26 cellular contexts compared by ENCODE assay signal in the genomic region with DNA sequence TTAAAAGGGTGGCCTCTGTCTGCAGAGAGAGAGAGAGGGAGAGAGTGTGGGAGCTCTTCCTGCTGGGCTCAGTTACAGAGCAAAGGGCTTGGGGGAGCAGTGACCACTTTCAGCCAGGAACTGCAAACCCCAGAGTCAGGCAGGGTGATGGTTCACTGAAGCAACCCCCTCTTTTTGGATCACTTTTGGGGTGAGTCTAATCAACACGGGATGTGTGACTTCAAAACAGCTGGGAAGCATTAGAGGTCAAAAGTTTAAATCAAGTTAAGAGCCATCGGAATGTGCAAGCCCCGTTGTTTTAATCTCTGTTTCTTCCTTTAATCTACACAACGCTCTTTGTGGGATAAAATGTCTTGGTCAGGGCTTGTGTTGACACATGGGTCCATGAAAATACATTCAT.
DNase-seq lines count a peak whose midpoint lies in the region; ATAC-seq and TF ChIP-seq lines count a peak whose summit lies in the region.
"Had no signal": no experiment of that assay in that cellular context is flagged by ENCODE, and none has a peak within 500 bp of the region (broad histone marks: within the 10 kb centered on the region; RNA-seq: fewer than 3 reads in every experiment).

No MANE protein-coding gene starts in this region.

- TF ChIP-seq CTCF in brain microvascular endothelial cell (IDR thresholded peaks at IDR 0.05; ENCODE audit: low read depth, low read length, missing control alignments) (no peak), testis (IDR thresholded peaks at IDR 0.05) (no peak)

- H3K36me3 ChIP-seq in brain microvascular endothelial cell (replicated peaks) (no peaks in the 10 kb centered on the region), mesendoderm (ENCODE audit: control insufficient read depth, insufficient read depth, low read length) (no peaks in the 10 kb centered on the region), testis (ENCODE audit: low read depth, missing control alignments) (no peaks in the 10 kb centered on the region)
- H3K36me3 ChIP-seq: ascending aorta, heart right ventricle had no signal

- H3K27me3 ChIP-seq in brain microvascular endothelial cell (replicated peaks), result no peaks in the 10 kb centered on the region
- H3K27me3 ChIP-seq in mesendoderm (ENCODE audit: insufficient read depth, low read length, poor library complexity), result no peaks in the 10 kb centered on the region
- no peaks in the 10 kb centered on the region for H3K27me3 ChIP-seq in testis
- H3K27me3 ChIP-seq: ascending aorta had no signal

- in situ Hi-C loops in brain microvascular endothelial cell (cut with HindIII; ENCODE audit: low pct_ligation_motif_present, low sequenced_read_pairs), result no loop called here

- no peaks in the 10 kb centered on the region for H3K9me3 ChIP-seq in testis
- H3K9me3 ChIP-seq: ascending aorta, heart right ventricle had no signal

- no peak overlapping the region for H2BK5ac ChIP-seq in mesendoderm (ENCODE audit: low read length)

- H3K27ac ChIP-seq in brain microvascular endothelial cell (peak overlapping the region; percentile 24), mesendoderm (ENCODE audit: low read depth, low read length) (no peak overlapping the region), testis (no peak overlapping the region)
- H3K27ac ChIP-seq: 22Rv1, ascending aorta, heart right ventricle, HL-60 had no signal

- H4K5ac ChIP-seq in mesendoderm (ENCODE audit: low read length), result no peak overlapping the region

- no peak overlapping the region for H2AK5ac ChIP-seq in mesendoderm (ENCODE audit: low read length)

- H3K4me1 ChIP-seq in mesendoderm (ENCODE audit: control insufficient read depth, low read depth, low read length) (no peaks in the 10 kb centered on the region), testis (no peaks in the 10 kb centered on the region)
- H3K4me1 ChIP-seq: ascending aorta had no signal

- no peak overlapping the region for H4K8ac ChIP-seq in mesendoderm (ENCODE audit: low read depth, low read length)

- TF ChIP-seq POLR2A in testis (IDR thresholded peaks at IDR 0.05), result no peak

- H3K4me3 ChIP-seq in brain microvascular endothelial cell (ENCODE audit: low read depth, low read length) (no peak overlapping the region), mesendoderm (ENCODE audit: low read length) (no peak overlapping the region), testis (no peak overlapping the region)
- H3K4me3 ChIP-seq: ascending aorta, heart right ventricle, K562 had no signal

- WGBS in mesendoderm (ENCODE audit: extremely low coverage, insufficient coverage, low lambda C conversion rate), result no CpG with 5 or more reads among the region's 4 CpGs
- WGBS in testis, 2 donors, result 22 to 25% methylated on average over 4 of the region's 4 CpGs

- H2BK15ac ChIP-seq in mesendoderm (replicated peaks; ENCODE audit: low read depth), result no peak overlapping the region

- H3K4ac ChIP-seq in mesendoderm (ENCODE audit: low read depth, low read length), result no peak overlapping the region

- no peak overlapping the region for H3K23ac ChIP-seq in mesendoderm (ENCODE audit: low read length)

- no peak overlapping the region for H3K9ac ChIP-seq in mesendoderm (ENCODE audit: low read length)

- H2BK120ac ChIP-seq in mesendoderm (ENCODE audit: low read depth, low read length), result no peak overlapping the region

- H3K79me2 ChIP-seq in mesendoderm (ENCODE audit: control insufficient read depth, insufficient read depth, low read length), result no peaks in the 10 kb centered on the region

- H3K79me1 ChIP-seq in mesendoderm (ENCODE audit: low read length), result no peaks in the 10 kb centered on the region

- no peak overlapping the region for H3K4me2 ChIP-seq in mesendoderm (ENCODE audit: low read length)

- peak; percentile 4 for DNase-seq in NCI-H82 (lab: John Stamatoyannopoulos, UW)
- no peak for DNase-seq in NCI-H82 treated with DMSO at 0.1 percent for 48 hours (lab: John Stamatoyannopoulos, UW; ENCODE audit: unreplicated experiment)
- peak; percentile 62 for DNase-seq in brain microvascular endothelial cell
- DNase-seq in mesendoderm, result peak; percentile 8
- peak; percentile 19 for DNase-seq in testis
- DNase-seq in activated CD4-positive, alpha-beta T cell treated with anti-CD3 and anti-CD28 coated beads for 4 hours, result no peak
- DNase-seq in OCI-M2 (lab: John Stamatoyannopoulos, UW; ENCODE audit: unreplicated experiment), result no peak
- DNase-seq: activated CD4-positive, CD25-positive, alpha-beta regulatory T cell treated with anti-CD3 and anti-CD28 coated beads, Interleukin-2, amount 50 U/mL, for 72 hours; activated CD8-positive, alpha-beta memory T cell treated with anti-CD3 and anti-CD28 coated beads, Interleukin-2, amount 10 ng/mL, durations not matched to agents 7 days and 5 days; activated gamma-delta T cell treated with Interleukin-2 at 50 U/mL for 16 hours; CD4-positive, alpha-beta T cell; DMS79 treated with DMSO at 0.1 percent for 48 hours; erythroblast; heart right ventricle; kidney; midbrain; NCI-H1092; occipital lobe; Right ventricle myocardium superior; stimulated activated naive CD4-positive, alpha-beta T cell; T-helper 2 cell had no signal

- H3K18ac ChIP-seq in mesendoderm (ENCODE audit: low read length), result no peak overlapping the region

- intact Hi-C loops in testis (cut with DNase I; ENCODE audit: low total_unique reads), result no loop called here

- no peak overlapping the region for H3K56ac ChIP-seq in mesendoderm (ENCODE audit: low read length)

- no peak for ATAC-seq in HG03196 (IDR thresholded peaks at IDR 0.05; ENCODE audit: unreplicated experiment)
- ATAC-seq: activated CD8-positive, alpha-beta memory T cell treated with anti-CD3 and anti-CD28 coated beads, Interleukin-2, amount 10 ng/mL, durations not matched to agents 7 days and 5 days; K562 had no signal

Comparison
In these comparisons a context has a peak if more than half of its experiments do, and no peak if none do; other contexts are left out.
1. DNase-seq: peak in NCI-H82 (single experiment), brain microvascular endothelial cell (single experiment), mesendoderm (single experiment) and testis (single experiment); none in NCI-H82 treated with DMSO at 0.1 percent for 48 hours (single experiment), activated CD4-positive, alpha-beta T cell treated with anti-CD3 and anti-CD28 coated beads for 4 hours (0 of 2) and OCI-M2 (single experiment).